In the genomic region with DNA sequence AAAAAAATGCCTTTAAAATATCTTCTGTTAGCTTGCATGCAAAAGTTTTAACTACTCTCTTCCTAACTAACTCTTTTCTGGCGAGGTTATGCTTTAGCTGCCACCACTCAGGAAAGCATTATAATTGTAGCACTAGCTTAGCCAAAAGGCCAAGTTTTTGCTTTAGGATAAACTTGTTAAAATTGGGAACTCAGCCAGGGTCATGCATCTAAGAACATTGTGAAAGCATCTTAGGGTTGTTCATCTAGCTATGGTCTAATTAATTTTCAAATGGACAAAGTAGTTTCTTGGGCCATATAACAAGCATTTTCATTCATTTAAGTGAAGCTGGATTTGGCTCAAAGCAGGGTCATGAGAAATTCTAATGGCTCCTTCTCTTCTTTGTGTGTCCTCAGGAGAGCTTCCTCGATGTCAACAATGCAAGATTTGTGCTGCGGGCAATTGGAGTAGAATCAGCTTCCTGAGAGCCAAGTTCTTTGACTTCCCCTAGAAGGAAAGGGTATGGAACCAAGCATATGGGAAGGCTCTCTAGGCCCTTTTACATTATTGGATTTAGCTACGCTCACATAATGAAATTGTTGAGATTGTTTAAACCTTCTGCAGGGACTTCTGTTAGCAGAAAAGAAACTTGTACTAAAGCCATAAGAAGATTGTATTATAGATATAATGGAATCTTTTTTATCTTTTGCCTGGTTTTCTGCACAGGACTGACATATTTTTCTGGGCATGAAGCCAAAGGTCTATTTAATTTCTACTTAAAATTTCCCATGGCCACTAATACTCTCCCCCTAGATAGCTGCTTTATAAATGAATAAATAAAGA, we compare ENCODE assay signal across 22 cellular contexts. TPM values are rescaled to one million over a fixed set of nuclear protein-coding genes. Genes with fewer than 3 reads are reported as not detected.
DNase-seq lines count a peak whose midpoint lies in the region; ATAC-seq and TF ChIP-seq lines count a peak whose summit lies in the region.
"Had no signal": no experiment of that assay in that cellular context is flagged by ENCODE, and none has a peak within 500 bp of the region (broad histone marks: within the 10 kb centered on the region; RNA-seq: fewer than 3 reads in every experiment).

No MANE protein-coding gene starts in this region.

- TF ChIP-seq CTCF in A673 (conservative IDR thresholded peaks at IDR 0.05; ENCODE audit: low read depth, low read length) (no peak), omental fat pad (IDR thresholded peaks at IDR 0.05) (no peak)

- DNase-seq in A673 (ENCODE audit: low spot score) (peak; percentile 33), SK-N-MC (ENCODE audit: low read depth, low spot score) (peak; percentile 55), fibroblast of gingiva (ENCODE audit: low read depth) (peak; percentile 31), neuronal stem cell (ENCODE audit: low spot score) (no peak), omental fat pad (ENCODE audit: low spot score) (no peak), NCI-H187 (lab: John Stamatoyannopoulos, UW) (no peak), HuH-7.5 (ENCODE audit: low spot score) (no peak)
- DNase-seq in activated CD4-positive, CD25-positive, alpha-beta regulatory T cell (lab: John Stamatoyannopoulos, UW) = no peak
- DNase-seq: activated CD4-positive, alpha-beta T cell treated with anti-CD3 and anti-CD28 coated beads for 48 hours; activated CD8-positive, alpha-beta memory T cell treated with anti-CD3 and anti-CD28 coated beads, Interleukin-2, amount 50 U/mL, for 4 hours; activated effector memory CD4-positive, alpha-beta T cell treated with anti-CD3 and anti-CD28 coated beads, Interleukin-2, amount 50 U/mL, for 16 hours; amniotic stem cell; DND-41; NCI-H2081; NCI-H526; OCI-M1; stimulated activated naive CD8-positive, alpha-beta T cell treated with anti-CD3 and anti-CD28 coated beads, Interleukin-15, Interleukin-2, amounts not matched to agents 100 U/mL and 50 U/mL, for 24 hours had no signal

- H3K79me1 ChIP-seq in neuronal stem cell (ENCODE audit: low read depth, low read length) = no peaks in the 10 kb centered on the region

- POLR2A ChIA-PET in A673 (lab: Charles Lee; ENCODE audit: low non-redundant PET) = no interaction called here

- no CpG with 5 or more reads among the region's 4 CpGs for WGBS in neuronal stem cell (ENCODE audit: extremely low coverage in 2 of 2, insufficient read length in 2 of 2, insufficient replicate concordance in 1 of 2), 2 donors

- no peak overlapping the region for H3K18ac ChIP-seq in neuronal stem cell (ENCODE audit: low read length)

- ATAC-seq in omental fat pad (ENCODE audit: low FRiP score) = no peak
- ATAC-seq: stimulated activated naive CD8-positive, alpha-beta T cell treated with anti-CD3 and anti-CD28 coated beads, Interleukin-15, Interleukin-2, amounts not matched to agents 100 U/mL and 50 U/mL, for 24 hours had no signal

- BruUV-seq in A673 (replicated peaks; lab: Mats Ljungman, UMichigan) = no TSS peak

- H2AK5ac ChIP-seq in neuronal stem cell (ENCODE audit: low read depth, low read length) = no peak overlapping the region

- H2BK12ac ChIP-seq in neuronal stem cell (ENCODE audit: low read length) = no peak overlapping the region

- intact Hi-C loops in A673 (cut with micrococcal nuclease; ENCODE audit: unreplicated experiment) = no loop called here

- no peak overlapping the region for H2BK120ac ChIP-seq in neuronal stem cell (ENCODE audit: low read depth, low read length)

- CTCF ChIA-PET in A673 (lab: Charles Lee) = no interaction called here

- H3K9me3 ChIP-seq in A673 (ENCODE audit: low read depth, low read length, poor library complexity, severe bottlenecking) (no peaks in the 10 kb centered on the region), SK-N-MC (ENCODE audit: low read depth, low read length) (no peaks in the 10 kb centered on the region), neuronal stem cell (replicated peaks in 1 of 2; ENCODE audit: control insufficient read depth in 2 of 2, insufficient read depth in 1 of 2, low read depth in 1 of 2, low read length in 2 of 2) (no peaks in the 10 kb centered on the region)
- H3K9me3 ChIP-seq: SJSA1 had no signal

- H3K4me2 ChIP-seq in neuronal stem cell (ENCODE audit: insufficient read depth, low read length, poor library complexity, severe bottlenecking) = no peak overlapping the region

- H3K27me3 ChIP-seq in A673 (replicated peaks; ENCODE audit: insufficient read depth, low read depth, low read length, poor library complexity) (no peaks in the 10 kb centered on the region), neuronal stem cell (ENCODE audit: control insufficient read depth in 3 of 3, insufficient read depth in 3 of 3, low read depth in 1 of 3, low read length in 3 of 3) (no peaks in the 10 kb centered on the region)
- H3K27me3 ChIP-seq: SJSA1 had no signal

- H4K8ac ChIP-seq in neuronal stem cell (ENCODE audit: low read depth, low read length) = no peak overlapping the region

- no peak overlapping the region for H3K23ac ChIP-seq in neuronal stem cell (ENCODE audit: low read depth, low read length, poor library complexity)

- no peak overlapping the region for H3K14ac ChIP-seq in neuronal stem cell (ENCODE audit: low read length)

- no peak overlapping the region for H4K91ac ChIP-seq in neuronal stem cell (ENCODE audit: low read depth, low read length, poor library complexity)

- H3K27ac ChIP-seq in A673 (ENCODE audit: low read depth, low read length, poor library complexity, severe bottlenecking) (no peak overlapping the region), SK-N-MC (peak overlapping the region; percentile 91), neuronal stem cell (replicated peaks; ENCODE audit: low read length) (no peak overlapping the region)

- H3K4me1 ChIP-seq in A673 (ENCODE audit: insufficient read depth, low read length, poor library complexity, severe bottlenecking) (peaks cover 11% of the 10 kb centered on the region), neuronal stem cell (ENCODE audit: control insufficient read depth in 2 of 2, insufficient read depth in 1 of 2, low read depth in 1 of 2, low read length in 2 of 2) (peaks cover 2 to 5% of the 10 kb centered on the region in 2 donors)

- H2BK15ac ChIP-seq in neuronal stem cell (ENCODE audit: low read length) = no peak overlapping the region

- H3K4me3 ChIP-seq in A673 (ENCODE audit: low read depth, low read length, poor library complexity, severe bottlenecking) (no peak overlapping the region), SK-N-MC (peak overlapping the region; percentile 55), neuronal stem cell (ENCODE audit: low read length in 2 of 2) (no peak overlapping the region)
- H3K4me3 ChIP-seq: SJSA1 had no signal

- no peaks in the 10 kb centered on the region for H3K36me3 ChIP-seq in A673 (ENCODE audit: insufficient read depth, low read length, poor library complexity, severe bottlenecking)
- H3K36me3 ChIP-seq in SK-N-MC (ENCODE audit: insufficient read depth, low read length) = no peaks in the 10 kb centered on the region
- no peaks in the 10 kb centered on the region for H3K36me3 ChIP-seq in neuronal stem cell (replicated peaks in 1 of 2; ENCODE audit: control insufficient read depth in 2 of 2, insufficient read depth in 2 of 2, low read length in 2 of 2)
- H3K36me3 ChIP-seq: SJSA1 had no signal

- H3K9ac ChIP-seq in SK-N-MC (ENCODE audit: insufficient read length) (no peak overlapping the region), neuronal stem cell (ENCODE audit: low read depth, low read length, poor library complexity) (no peak overlapping the region)

- H2AFZ ChIP-seq in neuronal stem cell (ENCODE audit: low read length) = peak overlapping the region; percentile 56

- no peak overlapping the region for H3K4ac ChIP-seq in neuronal stem cell (ENCODE audit: low read length)

- no peak overlapping the region for H2BK5ac ChIP-seq in neuronal stem cell (ENCODE audit: low read length)

RNA-seq across cellular contexts. Expression of a gene that starts 1.8 kb away (rescaled TPM):
- total RNA-seq in A673 (2021) (not detected in 2 replicates), omental fat pad (not detected)
- polyA plus RNA-seq in neuronal stem cell (2013, experiment 1 of 2) = not detected
- polyA plus RNA-seq in neuronal stem cell (2013, experiment 2 of 2) = 0.01 TPM
- total RNA-seq: frontal cortex, liver, MCF 10A, renal cortical epithelial cell, SJSA1 had no signal
- polyA plus RNA-seq: liver had no signal

Comparison
In these comparisons a context has a peak if more than half of its experiments do, and no peak if none do; other contexts are left out.
1. DNase-seq: peak in A673 (single experiment), SK-N-MC (single experiment) and fibroblast of gingiva (single experiment); none in neuronal stem cell (single experiment), omental fat pad (single experiment), NCI-H187 (0 of 2), activated CD4-positive, CD25-positive, alpha-beta regulatory T cell (0 of 4) and HuH-7.5 (single experiment).